15 cellular contexts compared by ENCODE assay signal in genomic region chr9:16442622-16443021, GRCh38.
A peak's percentile ranks its signal among the peaks of the same experiment; 100 is the strongest.
DNase-seq lines count a peak whose midpoint lies in the region; ATAC-seq and TF ChIP-seq lines count a peak whose summit lies in the region.
"Had no signal": no experiment of that assay in that cellular context is flagged by ENCODE, and none has a peak within 500 bp of the region (broad histone marks: within the 10 kb centered on the region; RNA-seq: fewer than 3 reads in every experiment).

No MANE protein-coding gene starts in this region.

- no peak for TF ChIP-seq POLR2A in transverse colon (IDR thresholded peaks at IDR 0.05)

- POLR2A ChIA-PET in SK-N-SH (lab: Yijun Ruan, JAX), result no interaction called here

- no peak overlapping the region for H2AFZ ChIP-seq in GM23338
- no peak overlapping the region for H2AFZ ChIP-seq in SK-N-SH (ENCODE audit: low read depth)

- H3K4me1 ChIP-seq in GM23338 (ENCODE audit: insufficient read depth), result peaks cover 10% of the 10 kb centered on the region; the same call in 1 of the 2 replicates
- peaks cover 0 to 6% of the 10 kb centered on the region in 2 experiments; a peak in 3 of 4 replicates for H3K4me1 ChIP-seq in SK-N-SH (ENCODE audit: control insufficient read depth in 1 of 2, insufficient read depth in 2 of 2, low read depth in 1 of 2, low read length in 1 of 2)
- peaks cover 0 to 8% (median 0%) of the 10 kb centered on the region in 4 donors for H3K4me1 ChIP-seq in transverse colon

- H3K27me3 Mint-ChIP-seq in GM23338 (ENCODE audit: insufficient read depth, low read depth, poor library complexity), result no peaks in the 10 kb centered on the region
- H3K27me3 Mint-ChIP-seq in osteocyte (ENCODE audit: unreplicated experiment), result no peaks in the 10 kb centered on the region
- H3K27me3 Mint-ChIP-seq: activated naive CD8-positive, alpha-beta T cell treated with anti-CD3 and anti-CD28 coated beads, Interleukin-2, amount 50 U/mL, for 24 hours; CD4-positive, CD25-positive, alpha-beta regulatory T cell; effector memory CD8-positive, alpha-beta T cell; stimulated activated naive B cell treated with anti-CD40 and anti-IgM and Interleukin-4, amounts not matched to agents 10 μg/mL and 1 μg/mL and 100 μg/mL, for 72 hours had no signal

- no peak overlapping the region for H3K4me3 Mint-ChIP-seq in GM23338
- no peak overlapping the region for H3K4me3 Mint-ChIP-seq in osteocyte (ENCODE audit: unreplicated experiment)
- H3K4me3 Mint-ChIP-seq: activated naive CD8-positive, alpha-beta T cell treated with anti-CD3 and anti-CD28 coated beads, Interleukin-2, amount 50 U/mL, for 24 hours; CD4-positive, CD25-positive, alpha-beta regulatory T cell; effector memory CD8-positive, alpha-beta T cell; stimulated activated naive B cell treated with anti-CD40 and anti-IgM and Interleukin-4, amounts not matched to agents 10 μg/mL and 1 μg/mL and 100 μg/mL, for 72 hours had no signal

- intact Hi-C loops in transverse colon (cut with DNase I; ENCODE audit: low total_unique reads), result no loop called here

- H3K9me3 Mint-ChIP-seq in GM23338, result no peaks in the 10 kb centered on the region
- H3K9me3 Mint-ChIP-seq in osteocyte (ENCODE audit: unreplicated experiment), result peaks cover 4% of the 10 kb centered on the region
- H3K9me3 Mint-ChIP-seq: activated naive CD8-positive, alpha-beta T cell treated with anti-CD3 and anti-CD28 coated beads, Interleukin-2, amount 50 U/mL, for 24 hours had no signal

- peak; percentile 32 for DNase-seq in GM23338 (ENCODE audit: low spot score)
- DNase-seq in SK-N-SH, result no peak
- DNase-seq in fibroblast of mammary gland (ENCODE audit: low read depth), result peak; percentile 72
- no peak for DNase-seq in osteocyte (ENCODE audit: extremely low spot score, unreplicated experiment)
- no peak for DNase-seq in HuH-7.5 (ENCODE audit: low spot score)
- DNase-seq in NCI-H2227 treated with DMSO at 0.1 percent for 48 hours (lab: John Stamatoyannopoulos, UW), result no peak
- no peak for DNase-seq in transverse colon
- DNase-seq: activated CD8-positive, alpha-beta memory T cell treated with anti-CD3 and anti-CD28 coated beads for 24 hours; activated naive CD8-positive, alpha-beta T cell treated with anti-CD3 and anti-CD28 coated beads, Interleukin-2, amount 50 U/mL, for 24 hours; CD4-positive, CD25-positive, alpha-beta regulatory T cell; effector memory CD8-positive, alpha-beta T cell; GOT3; NCI-H2107; stimulated activated naive B cell treated with anti-CD40 and anti-IgM and Interleukin-4, amounts not matched to agents 10 μg/mL and 1 μg/mL and 100 μg/mL, for 72 hours had no signal

- no peak overlapping the region for H3K4me2 ChIP-seq in GM23338
- peak overlapping the region; percentile 33; the same call in 1 of the 2 replicates for H3K4me2 ChIP-seq in SK-N-SH

- ATAC-seq in GM23338, result peak; percentile 77
- no peak for ATAC-seq in GM21447 (IDR thresholded peaks at IDR 0.05; ENCODE audit: unreplicated experiment)
- ATAC-seq: activated naive CD8-positive, alpha-beta T cell treated with anti-CD3 and anti-CD28 coated beads, Interleukin-2, amount 50 U/mL, for 24 hours; effector memory CD8-positive, alpha-beta T cell; stimulated activated naive B cell treated with anti-CD40 and anti-IgM and Interleukin-4, amounts not matched to agents 10 μg/mL and 1 μg/mL and 100 μg/mL, for 72 hours had no signal

- no peak for TF ChIP-seq RAD21 in SK-N-SH (IDR thresholded peaks at IDR 0.05; ENCODE audit: low read length)

- H3K27ac ChIP-seq in GM23338 (ENCODE audit: low read depth), result no peak overlapping the region
- 0 out of 4 replicates have a peak overlapping the region, but pooled peaks of 1 of the 2 experiments have one; percentile 26 for H3K27ac ChIP-seq in SK-N-SH (ENCODE audit: low read depth in 2 of 2, low read length in 1 of 2)
- H3K27ac ChIP-seq in transverse colon, result no peak overlapping the region

- peaks cover 6% of the 10 kb centered on the region; the same call in 1 of the 2 replicates for H3K9me2 ChIP-seq in GM23338 (ENCODE audit: insufficient read depth)
- no peaks in the 10 kb centered on the region for H3K9me2 ChIP-seq in SK-N-SH

- H4K20me1 ChIP-seq in GM23338 (replicated peaks; ENCODE audit: insufficient read depth) (no peaks in the 10 kb centered on the region), SK-N-SH (ENCODE audit: insufficient read depth) (no peaks in the 10 kb centered on the region)

- H3K4me1 Mint-ChIP-seq in GM23338 (peaks cover 17% of the 10 kb centered on the region), osteocyte (ENCODE audit: unreplicated experiment) (peaks cover 40% of the 10 kb centered on the region)
- H3K4me1 Mint-ChIP-seq: activated naive CD8-positive, alpha-beta T cell treated with anti-CD3 and anti-CD28 coated beads, Interleukin-2, amount 50 U/mL, for 24 hours; CD4-positive, CD25-positive, alpha-beta regulatory T cell; stimulated activated naive B cell treated with anti-CD40 and anti-IgM and Interleukin-4, amounts not matched to agents 10 μg/mL and 1 μg/mL and 100 μg/mL, for 72 hours had no signal

- H3F3A ChIP-seq in GM23338 (replicated peaks; ENCODE audit: low read depth) (no peaks in the 10 kb centered on the region), SK-N-SH (replicated peaks; ENCODE audit: insufficient read depth) (peaks cover 5% of the 10 kb centered on the region)

- TF ChIP-seq EP300 in SK-N-SH (IDR thresholded peaks at IDR 0.05; ENCODE audit: borderline replicate concordance in 1 of 2, low read depth in 1 of 2, low read length in 1 of 2), result no peak
- no peak for TF ChIP-seq EP300 in transverse colon (IDR thresholded peaks at IDR 0.05; ENCODE audit: low read depth)

- CTCF ChIA-PET in SK-N-SH (lab: Yijun Ruan, JAX), result interaction anchor here (1.2 kb wide), 1 partner anchor 14 kb away, joined by 3 read pairs; no protein-coding TSS in a partner anchor

- H3K27ac Mint-ChIP-seq in GM23338, result 0 out of 2 replicates have a peak overlapping the region, but pooled peaks have one; percentile 57
- H3K27ac Mint-ChIP-seq in osteocyte (ENCODE audit: unreplicated experiment), result peak overlapping the region; percentile 78
- H3K27ac Mint-ChIP-seq: activated naive CD8-positive, alpha-beta T cell treated with anti-CD3 and anti-CD28 coated beads, Interleukin-2, amount 50 U/mL, for 24 hours; CD4-positive, CD25-positive, alpha-beta regulatory T cell; effector memory CD8-positive, alpha-beta T cell; stimulated activated naive B cell treated with anti-CD40 and anti-IgM and Interleukin-4, amounts not matched to agents 10 μg/mL and 1 μg/mL and 100 μg/mL, for 72 hours had no signal

- H3K9ac ChIP-seq in SK-N-SH, result no peak overlapping the region

- in situ Hi-C loops in transverse colon (cut with MboI; ENCODE audit: low pct_ligation_motif_present in 1 of 4, low pct_unique_long_range_greater_than_20kb in 1 of 4, low sequenced_read_pairs in 3 of 4), result no loop called here

- H3K36me3 Mint-ChIP-seq in GM23338 (ENCODE audit: low read depth) (no peaks in the 10 kb centered on the region; the same call in 2 of the 3 replicates), osteocyte (ENCODE audit: unreplicated experiment) (peaks cover 7% of the 10 kb centered on the region)
- H3K36me3 Mint-ChIP-seq: CD4-positive, CD25-positive, alpha-beta regulatory T cell; stimulated activated naive B cell treated with anti-CD40 and anti-IgM and Interleukin-4, amounts not matched to agents 10 μg/mL and 1 μg/mL and 100 μg/mL, for 72 hours had no signal

- H3K9me3 ChIP-seq in SK-N-SH, result no peaks in the 10 kb centered on the region
- H3K9me3 ChIP-seq in transverse colon, result no peaks in the 10 kb centered on the region

- 40% methylated on average over 8 of the region's 8 CpGs for whole genome bisulfite sequencing in SK-N-SH (ENCODE audit: low lambda C conversion rate)
- WGBS in transverse colon (ENCODE audit: low coverage in 1 of 2), 2 donors, result 59 to 83% methylated on average over 1 to 8 of the region's 8 CpGs

- H3K4me3 ChIP-seq in GM23338, result no peak overlapping the region
- H3K4me3 ChIP-seq in SK-N-SH (ENCODE audit: low read depth in 2 of 2, low read length in 1 of 2), result no peak overlapping the region
- H3K4me3 ChIP-seq in fibroblast of mammary gland (ENCODE audit: control insufficient read depth, low read depth, low read length), result no peak overlapping the region
- H3K4me3 ChIP-seq in transverse colon, result no peak overlapping the region

- TF ChIP-seq CTCF in GM23338 (conservative IDR thresholded peaks at IDR 0.05; ENCODE audit: low read depth in 2 of 2), result no peak
- TF ChIP-seq CTCF in SK-N-SH (IDR thresholded peaks at IDR 0.05), result no peak
- TF ChIP-seq CTCF in fibroblast of mammary gland (conservative IDR thresholded peaks at IDR 0.05; ENCODE audit: control insufficient read depth, insufficient read depth, low read depth, low read length), result no peak
- TF ChIP-seq CTCF in osteocyte (IDR thresholded peaks at IDR 0.05), result no peak
- TF ChIP-seq CTCF in transverse colon (IDR thresholded peaks at IDR 0.05), result no peak

- H3K27me3 ChIP-seq in GM23338 (ENCODE audit: insufficient read depth), result no peaks in the 10 kb centered on the region
- no peaks in the 10 kb centered on the region for H3K27me3 ChIP-seq in SK-N-SH (ENCODE audit: insufficient read depth)
- no peaks in the 10 kb centered on the region for H3K27me3 ChIP-seq in transverse colon

- H3K79me2 ChIP-seq in GM23338 (replicated peaks; ENCODE audit: insufficient read depth), result no peaks in the 10 kb centered on the region
- no peaks in the 10 kb centered on the region for H3K79me2 ChIP-seq in SK-N-SH (ENCODE audit: insufficient read depth)

- H3K36me3 ChIP-seq in GM23338 (ENCODE audit: insufficient read depth) (no peaks in the 10 kb centered on the region), SK-N-SH (replicated peaks in 1 of 2; ENCODE audit: control insufficient read depth in 1 of 2, insufficient read depth in 2 of 2, low read length in 1 of 2) (peaks cover 0 to 9% of the 10 kb centered on the region in 2 experiments), transverse colon (no peaks in the 10 kb centered on the region)

TF ChIP-seq in GM23338, 12 proteins besides CTCF, POLR2A, EP300 and RAD21 (continues in another document):
- TF ChIP-seq NANOG (IDR thresholded peaks at IDR 0.05; ENCODE audit: borderline replicate concordance), result no peak

TF ChIP-seq in SK-N-SH, 30 proteins besides CTCF, POLR2A, EP300 and RAD21 (continues in another document):
- TF ChIP-seq FOSL2 (IDR thresholded peaks at IDR 0.05; ENCODE audit: borderline replicate concordance, low read depth) (peak; percentile 60; the same call in 1 of the 2 replicates), JUND (IDR thresholded peaks at IDR 0.05) (peak; percentile 39), GABPA (IDR thresholded peaks at IDR 0.05; ENCODE audit: low read depth) (no peak), EZH2phosphoT487 (IDR thresholded peaks at IDR 0.05; ENCODE audit: borderline replicate concordance, low read depth) (no peak), SIN3A (IDR thresholded peaks at IDR 0.05; ENCODE audit: borderline replicate concordance, low read depth, low read length) (no peak), TAF1 (IDR thresholded peaks at IDR 0.05; ENCODE audit: borderline replicate concordance, low read depth, low read length) (no peak), RXRA (IDR thresholded peaks at IDR 0.05; ENCODE audit: borderline replicate concordance, low read depth) (peak; percentile 35; the same call in 1 of the 2 replicates)

Comparison
In these comparisons a context has a peak if more than half of its experiments do, and no peak if none do; other contexts are left out.
1. DNase-seq: peak in GM23338 (single experiment) and fibroblast of mammary gland (single experiment); none in SK-N-SH (single experiment), osteocyte (single experiment), HuH-7.5 (single experiment), NCI-H2227 treated with DMSO at 0.1 percent for 48 hours (single experiment) and transverse colon (single experiment).